8 cellular contexts compared by ENCODE assay signal in genomic region chr12:22544038-22544979, GRCh38. TPM values are rescaled to one million over a fixed set of nuclear protein-coding genes. Genes with fewer than 3 reads are reported as not detected.
DNase-seq lines count a peak whose midpoint lies in the region; ATAC-seq and TF ChIP-seq lines count a peak whose summit lies in the region.

Gene C2CD5, minus strand, starts transcription at chr12:22544542. Its CDS starts 392 bp downstream, at chr12:22544150.

- in situ Hi-C loops in mammary epithelial cell (cut with MboI; ENCODE audit: low sequenced_read_pairs in 2 of 2) = loop anchor here (10.0 to 25.0 kb wide), 2 partner anchors 80 to 93 kb away; partner anchors contain the start of gene ETNK1 (in 2 of the 2)

- peak within 1 kb of the TSS; percentile 84 for H3K9ac ChIP-seq in mammary epithelial cell (ENCODE audit: insufficient read depth, low read length)
- H3K9ac ChIP-seq in smooth muscle cell (ENCODE audit: low read depth) = peak within 1 kb of the TSS; percentile 78

- POLR2A ChIA-PET in AG04449 (lab: Yijun Ruan, JAX) = interaction anchor here (0.7 to 1.7 kb wide), 5 partner anchors 17 to 498 kb away, joined by 3 to 11 read pairs (median 3); partner anchors contain the start of gene ETNK1

- BruUV-seq in mammary epithelial cell (replicated peaks; lab: Mats Ljungman, UMichigan) = TSS peak; percentile 49

- no peaks in the 10 kb centered on the region for H3K9me3 ChIP-seq in WERI-Rb-1 (ENCODE audit: severe bottlenecking)
- no peaks in the 10 kb centered on the region for H3K9me3 ChIP-seq in mammary epithelial cell (replicated peaks; ENCODE audit: insufficient read depth, low read length)
- H3K9me3 ChIP-seq in smooth muscle cell (replicated peaks; ENCODE audit: low read depth) = no peaks in the 10 kb centered on the region

- ATAC-seq in GM18867 (IDR thresholded peaks at IDR 0.05; ENCODE audit: unreplicated experiment) (peak; percentile 85), HG03103 (IDR thresholded peaks at IDR 0.05; ENCODE audit: low read depth, unreplicated experiment) (peak; percentile 71)

- 3% methylated on average over 24 of the region's 80 CpGs for WGBS in mammary epithelial cell (ENCODE audit: low coverage, missing lambda C conversion rate)
- 2% methylated on average over 72 of the region's 80 CpGs for WGBS in smooth muscle cell (ENCODE audit: low lambda C conversion rate)

- H4K20me1 ChIP-seq in mammary epithelial cell (ENCODE audit: insufficient read depth, low read length) (no peaks in the 10 kb centered on the region), smooth muscle cell (ENCODE audit: low read depth) (no peaks in the 10 kb centered on the region)

- CTCF ChIA-PET in AG04449 (lab: Yijun Ruan, JAX) (interaction anchor here (0.7 to 2.3 kb wide), 8 partner anchors 14 to 126 kb away, joined by 3 to 21 read pairs (median 4); no protein-coding TSS in a partner anchor), mammary epithelial cell (lab: Charles Lee; ENCODE audit: low non-redundant PET) (interaction anchor here (0.5 to 0.7 kb wide), 2 partner anchors 15 to 141 kb away, joined by 4 to 5 read pairs; no protein-coding TSS in a partner anchor)

- H3K4me3 ChIP-seq in AG04449 (ENCODE audit: low read depth, low read length) (peak within 1 kb of the TSS; percentile 92), WERI-Rb-1 (ENCODE audit: low read depth, low read length) (peak within 1 kb of the TSS; percentile 70), mammary epithelial cell (replicated peaks in 1 of 3; ENCODE audit: insufficient read depth in 1 of 3, low read depth in 2 of 3, low read length in 3 of 3) (peak within 1 kb of the TSS; percentile 71 to 93 (median 74)), smooth muscle cell (peak within 1 kb of the TSS; percentile 91)

- no peaks in the 10 kb centered on the region for H3F3A ChIP-seq in smooth muscle cell (ENCODE audit: low read depth)

- peaks cover 16% of the 10 kb centered on the region for H3K36me3 ChIP-seq in WERI-Rb-1
- H3K36me3 ChIP-seq in mammary epithelial cell (ENCODE audit: insufficient read depth, low read length) = no peaks in the 10 kb centered on the region
- no peaks in the 10 kb centered on the region for H3K36me3 ChIP-seq in smooth muscle cell (ENCODE audit: low read depth)

- peaks cover 12% of the 10 kb centered on the region for H3K79me2 ChIP-seq in mammary epithelial cell (ENCODE audit: insufficient read depth, low read length)
- H3K79me2 ChIP-seq in smooth muscle cell (ENCODE audit: low read depth) = peaks cover 5% of the 10 kb centered on the region

- dilution Hi-C loops in mammary epithelial cell (cut with HindIII; ENCODE audit: low sequenced_read_pairs) = loop anchor here (10.0 kb wide), 1 partner anchor 80 kb away; the partner anchor contains the start of gene ETNK1

- TF ChIP-seq CTCF in AG04449 (IDR thresholded peaks at IDR 0.05; ENCODE audit: insufficient read depth, low read length, missing control alignments) (peak; percentile 54), WERI-Rb-1 (IDR thresholded peaks at IDR 0.05; ENCODE audit: low read depth, low read length) (peak; percentile 58), mammary epithelial cell (conservative IDR thresholded peaks at IDR 0.05 in 1 of 2, IDR thresholded peaks at IDR 0.05 in 1 of 2; ENCODE audit: extremely low read depth in 1 of 2, insufficient read depth in 1 of 2, low read depth in 1 of 2, low read length in 2 of 2) (peak; percentile 25 to 42), smooth muscle cell (IDR thresholded peaks at IDR 0.05; ENCODE audit: borderline replicate concordance, insufficient read depth, poor library complexity, severe bottlenecking) (peak; percentile 6)

- H3K27ac ChIP-seq in WERI-Rb-1 (peak within 1 kb of the TSS; percentile 100), mammary epithelial cell (ENCODE audit: insufficient read depth, low read depth, low read length) (peak within 1 kb of the TSS; percentile 63), smooth muscle cell (ENCODE audit: low read depth) (peak within 1 kb of the TSS; percentile 71)

- DNase-seq in AG04449 (ENCODE audit: low read depth, low spot score) (peak; percentile 78), NCI-H2171 (lab: John Stamatoyannopoulos, UW) (peak; percentile 97), WERI-Rb-1 (peak; percentile 99), mammary epithelial cell (peak; percentile 96), iPS-NIHi11 (ENCODE audit: low spot score) (peak; percentile 94), smooth muscle cell (lab: John Stamatoyannopoulos, UW; ENCODE audit: unreplicated experiment) (peak; percentile 87)

- intact Hi-C loops in mammary epithelial cell (cut with micrococcal nuclease) = loop anchor here (1.0 to 5.0 kb wide), 3 partner anchors 81 to 433 kb away; partner anchors contain the start of gene ETNK1

- H3K4me1 ChIP-seq in mammary epithelial cell (ENCODE audit: insufficient read depth, low read length) (peaks cover 14% of the 10 kb centered on the region), smooth muscle cell (ENCODE audit: low read depth) (peaks cover 8% of the 10 kb centered on the region)

- no peaks in the 10 kb centered on the region for H3K27me3 ChIP-seq in WERI-Rb-1 (ENCODE audit: insufficient read depth, low read depth, severe bottlenecking)
- H3K27me3 ChIP-seq in mammary epithelial cell (ENCODE audit: insufficient read depth, low read length) = no peaks in the 10 kb centered on the region
- no peaks in the 10 kb centered on the region for H3K27me3 ChIP-seq in smooth muscle cell (ENCODE audit: low read depth)

- peak within 1 kb of the TSS; percentile 99 for H2AFZ ChIP-seq in mammary epithelial cell (ENCODE audit: low read depth, low read length)
- peak within 1 kb of the TSS; percentile 95 for H2AFZ ChIP-seq in smooth muscle cell (ENCODE audit: low read depth)

- peak within 1 kb of the TSS; percentile 93 for H3K4me2 ChIP-seq in mammary epithelial cell (ENCODE audit: insufficient read depth, low read depth, low read length)
- peak within 1 kb of the TSS; percentile 94 for H3K4me2 ChIP-seq in smooth muscle cell

RNA-seq across cellular contexts. Expression of gene C2CD5, which starts in this region (rescaled TPM):
- 10 to 100 TPM; 13.8 to 18.8 TPM for total RNA-seq in mammary epithelial cell
- 8.7 TPM for polyA plus RNA-seq in mammary epithelial cell
- 61.0 TPM for polyA minus RNA-seq in mammary epithelial cell
- total RNA-seq in smooth muscle cell = 10.6 and 13.2 TPM in 2 replicates
- 4.8 and 6.4 TPM in 2 replicates for polyA plus RNA-seq in smooth muscle cell

Comparison
In these comparisons a context has a peak if more than half of its experiments do, and no peak if none do; other contexts are left out.
1. Peak in every context shown above with its lines: DNase-seq, ATAC-seq, H3K4me3 ChIP-seq and H3K27ac ChIP-seq.
2. CTCF ChIP-seq: peak in every context shown above with its lines; median percentile 58 in WERI-Rb-1; 54 in AG04449; 34 in mammary epithelial cell; 6 in smooth muscle cell.